ENCODE assay signal across 30 cellular contexts in genomic region chr13:59997976-59998375, GRCh38.
"Had no signal": no experiment of that assay in that cellular context is flagged by ENCODE, and none has a peak within 500 bp of the region (broad histone marks: within the 10 kb centered on the region; RNA-seq: fewer than 3 reads in every experiment).

No MANE protein-coding gene starts in this region.

- H2AFZ ChIP-seq: parathyroid adenoma had no signal

- H3K27ac ChIP-seq: neutrophil, ovary, parathyroid adenoma, psoas muscle, right lobe of liver, sigmoid colon, stomach, thoracic aorta, thyroid gland, tibial nerve, upper lobe of left lung, vagina had no signal

- H3K4me1 ChIP-seq: parathyroid adenoma, psoas muscle, right lobe of liver, sigmoid colon, stomach, thyroid gland, tibial nerve, upper lobe of left lung, vagina had no signal

- H3K9me3 Mint-ChIP-seq: natural killer cell treated with Interleukin-12 subunit alpha and Interleukin-12 subunit beta and Interleukin-15 and Interleukin-18, amount 100 ng/mL, for 72 hours; stimulated activated effector memory CD8-positive, alpha-beta T cell treated with anti-CD3 and anti-CD28 coated beads, Interleukin-12 subunit alpha, Interleukin-12 subunit beta, amount 100 ng/mL, for 72 hours; stimulated activated naive B cell treated with anti-CD40 and anti-IgM and Interleukin-4, amounts not matched to agents 10 μg/mL and 1 μg/mL and 100 μg/mL, for 72 hours; stimulated activated naive CD8-positive, alpha-beta T cell treated with anti-CD3 and anti-CD28 coated beads, Interleukin-15, Interleukin-2, amounts not matched to agents 100 ng/mL and 50 ng/mL, for 24 hours had no signal

- H3K27me3 ChIP-seq: neutrophil, ovary, right lobe of liver, sigmoid colon, stomach, thyroid gland, tibial nerve, upper lobe of left lung, vagina had no signal

- H3K36me3 ChIP-seq: neutrophil, ovary, right lobe of liver, sigmoid colon, stomach, thoracic aorta, thyroid gland, tibial nerve, upper lobe of left lung, vagina had no signal

- H3K36me3 Mint-ChIP-seq: natural killer cell treated with Interleukin-12 subunit alpha and Interleukin-12 subunit beta and Interleukin-15 and Interleukin-18, amount 100 ng/mL, for 72 hours; stimulated activated effector memory CD8-positive, alpha-beta T cell treated with anti-CD3 and anti-CD28 coated beads, Interleukin-12 subunit alpha, Interleukin-12 subunit beta, amount 100 ng/mL, for 72 hours; stimulated activated naive B cell treated with anti-CD40 and anti-IgM and Interleukin-4, amounts not matched to agents 10 μg/mL and 1 μg/mL and 100 μg/mL, for 72 hours had no signal

- DNase-seq: nephron progenitor cell; nucleus accumbens; ovary; posterior cingulate gyrus; psoas muscle; right cardiac atrium; right lobe of liver; sigmoid colon; small intestine; stimulated activated CD4-positive, alpha-beta T cell treated with anti-CD3 and anti-CD28 coated beads, Interleukin-15, amount 100 ng/mL, for 24 hours; stimulated activated CD4-positive, alpha-beta T cell treated with anti-CD3 and anti-CD28 coated beads, Interleukin-2, amount 100 ng/mL, for 24 hours; stimulated activated CD4-positive, alpha-beta T cell treated with anti-CD3 and anti-CD28 coated beads, Interleukin-2, amount 100 ng/mL, for 48 hours; stimulated activated CD4-positive, alpha-beta T cell treated with anti-CD3 and anti-CD28 coated beads, Interleukin-4, amount 100 ng/mL, for 24 hours; stimulated activated naive B cell treated with anti-CD40 and anti-IgM and Interleukin-4, amounts not matched to agents 10 μg/mL and 1 μg/mL and 100 μg/mL, for 72 hours; stimulated activated naive CD4-positive, alpha-beta T cell treated with Interleukin-2 at 50 U/mL for 16 hours; stomach; thyroid gland; trophoblast cell; upper lobe of left lung had no signal

- H3K79me2 ChIP-seq: parathyroid adenoma had no signal

- H3K4me3 Mint-ChIP-seq: natural killer cell treated with Interleukin-12 subunit alpha and Interleukin-12 subunit beta and Interleukin-15 and Interleukin-18, amount 100 ng/mL, for 72 hours; nephron progenitor cell; neural crest cell; stimulated activated effector memory CD8-positive, alpha-beta T cell treated with anti-CD3 and anti-CD28 coated beads, Interleukin-12 subunit alpha, Interleukin-12 subunit beta, amount 100 ng/mL, for 72 hours; stimulated activated naive B cell treated with anti-CD40 and anti-IgM and Interleukin-4, amounts not matched to agents 10 μg/mL and 1 μg/mL and 100 μg/mL, for 72 hours; stimulated activated naive CD8-positive, alpha-beta T cell treated with anti-CD3 and anti-CD28 coated beads, Interleukin-15, Interleukin-2, amounts not matched to agents 100 ng/mL and 50 ng/mL, for 24 hours had no signal

- H3K4me1 Mint-ChIP-seq: nephron progenitor cell; stimulated activated effector memory CD8-positive, alpha-beta T cell treated with anti-CD3 and anti-CD28 coated beads, Interleukin-12 subunit alpha, Interleukin-12 subunit beta, amount 100 ng/mL, for 72 hours; stimulated activated naive B cell treated with anti-CD40 and anti-IgM and Interleukin-4, amounts not matched to agents 10 μg/mL and 1 μg/mL and 100 μg/mL, for 72 hours had no signal

- FAIRE-seq: small intestine, urothelium cell line had no signal

- H3K4me3 ChIP-seq: ovary, psoas muscle, right lobe of liver, sigmoid colon, stomach, thoracic aorta, thyroid gland, tibial nerve, upper lobe of left lung, vagina had no signal

- H3K9me3 ChIP-seq: neutrophil, ovary, psoas muscle, right lobe of liver, sigmoid colon, stomach, thoracic aorta, thyroid gland, tibial nerve, upper lobe of left lung, vagina had no signal

- H3K9ac ChIP-seq: parathyroid adenoma had no signal

- H3K27ac Mint-ChIP-seq: natural killer cell treated with Interleukin-12 subunit alpha and Interleukin-12 subunit beta and Interleukin-15 and Interleukin-18, amount 100 ng/mL, for 72 hours; nephron progenitor cell; progenitor cell of endocrine pancreas; stimulated activated effector memory CD8-positive, alpha-beta T cell treated with anti-CD3 and anti-CD28 coated beads, Interleukin-12 subunit alpha, Interleukin-12 subunit beta, amount 100 ng/mL, for 72 hours; stimulated activated naive B cell treated with anti-CD40 and anti-IgM and Interleukin-4, amounts not matched to agents 10 μg/mL and 1 μg/mL and 100 μg/mL, for 72 hours; stimulated activated naive CD8-positive, alpha-beta T cell treated with anti-CD3 and anti-CD28 coated beads, Interleukin-15, Interleukin-2, amounts not matched to agents 100 ng/mL and 50 ng/mL, for 24 hours had no signal

- H3K27me3 Mint-ChIP-seq: natural killer cell treated with Interleukin-12 subunit alpha and Interleukin-12 subunit beta and Interleukin-15 and Interleukin-18, amount 100 ng/mL, for 72 hours; progenitor cell of endocrine pancreas; stimulated activated naive B cell treated with anti-CD40 and anti-IgM and Interleukin-4, amounts not matched to agents 10 μg/mL and 1 μg/mL and 100 μg/mL, for 72 hours had no signal

- ATAC-seq: natural killer cell treated with Interleukin-12 subunit alpha and Interleukin-12 subunit beta and Interleukin-15 and Interleukin-18, amount 100 ng/mL, for 72 hours; psoas muscle; right cardiac atrium; right lobe of liver; stimulated activated effector memory CD8-positive, alpha-beta T cell treated with anti-CD3 and anti-CD28 coated beads, Interleukin-12 subunit alpha, Interleukin-12 subunit beta, amount 100 ng/mL, for 72 hours; stimulated activated naive B cell treated with anti-CD40 and anti-IgM and Interleukin-4, amounts not matched to agents 10 μg/mL and 1 μg/mL and 100 μg/mL, for 72 hours had no signal
